In the genomic region with DNA sequence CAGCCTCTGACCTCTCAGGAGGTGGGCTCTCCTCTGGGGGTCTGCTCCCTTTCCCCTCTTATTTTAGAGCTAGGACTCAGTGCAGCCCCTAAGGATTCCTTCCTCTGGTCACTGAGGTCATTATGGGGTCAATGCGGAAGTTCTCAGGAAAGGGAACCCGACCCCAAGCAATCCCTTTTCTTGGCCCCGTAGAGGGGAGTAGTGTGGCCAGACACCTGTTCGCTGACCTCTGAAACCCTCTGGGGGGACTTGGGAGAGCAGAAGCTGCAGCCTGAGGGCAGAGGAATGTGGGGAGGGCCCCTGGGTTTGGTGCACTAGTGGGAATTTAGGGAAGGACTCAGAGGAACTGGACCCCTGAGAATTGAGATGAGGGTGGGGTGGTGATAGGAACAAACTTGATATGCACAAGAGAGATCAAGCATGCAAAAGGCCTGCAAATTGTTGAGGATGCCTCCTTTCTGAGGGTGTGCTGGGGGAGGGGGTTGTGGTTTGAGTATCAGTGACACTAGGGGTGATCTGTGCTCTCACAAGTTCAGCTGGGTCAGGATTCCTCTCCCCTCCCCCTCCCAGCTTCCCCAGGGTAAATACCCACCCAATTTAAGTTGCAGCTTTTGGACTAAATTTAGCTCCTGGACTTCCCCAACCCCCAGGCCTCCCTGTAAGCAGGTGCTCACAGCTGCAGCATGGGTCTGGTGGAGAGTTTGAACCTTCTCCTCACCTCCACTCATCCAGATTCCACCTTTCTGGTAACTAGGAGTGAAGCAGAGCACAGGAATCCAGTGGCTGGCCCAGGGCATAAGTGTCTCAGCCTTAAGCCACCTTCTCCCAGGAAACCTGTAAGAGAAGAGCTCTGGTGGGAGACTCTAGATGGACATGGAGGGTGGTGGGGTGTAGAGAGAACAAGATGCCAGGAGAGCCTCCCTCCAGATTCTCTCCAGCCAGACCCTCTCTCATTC, we compare ENCODE assay signal across 8 cellular contexts. TPM values are rescaled to one million over a fixed set of nuclear protein-coding genes. Genes with fewer than 3 reads are reported as not detected.
DNase-seq lines count a peak whose midpoint lies in the region; ATAC-seq lines count a peak whose summit lies in the region.

No MANE protein-coding gene starts in this region.

- ATAC-seq in GM21717 (IDR thresholded peaks at IDR 0.05; ENCODE audit: unreplicated experiment) (peak; percentile 29), right cardiac atrium (no peak)

- H3K27ac Mint-ChIP-seq in activated T-helper 1 cell treated with anti-CD3 and anti-CD28 coated beads, Interleukin-12 subunit alpha, Interleukin-12 subunit beta, Interleukin-2, Interleukin-4 antibody, amounts not matched to agents 30 ng/mL and 10 ng/mL and 1 ng/mL, durations not matched to agents 14 hours and 24 hours and 36 hours = peak overlapping the region; percentile 98

- peaks cover 70% of the 10 kb centered on the region for H3K4me1 Mint-ChIP-seq in activated T-helper 1 cell treated with anti-CD3 and anti-CD28 coated beads, Interleukin-12 subunit alpha, Interleukin-12 subunit beta, Interleukin-2, Interleukin-4 antibody, amounts not matched to agents 30 ng/mL and 10 ng/mL and 1 ng/mL, durations not matched to agents 14 hours and 24 hours and 36 hours (ENCODE audit: low read depth)

- H3K4me3 Mint-ChIP-seq in activated T-helper 1 cell treated with anti-CD3 and anti-CD28 coated beads, Interleukin-12 subunit alpha, Interleukin-12 subunit beta, Interleukin-2, Interleukin-4 antibody, amounts not matched to agents 30 ng/mL and 10 ng/mL and 1 ng/mL, durations not matched to agents 14 hours and 24 hours and 36 hours = peak overlapping the region; percentile 98

- intact Hi-C loops in activated T-helper 1 cell treated with anti-CD3 and anti-CD28 coated beads, Interleukin-12 subunit alpha, Interleukin-12 subunit beta, Interleukin-2, Interleukin-4 antibody, amounts not matched to agents 30 ng/mL and 10 ng/mL and 1 ng/mL, durations not matched to agents 14 hours and 24 hours and 36 hours (cut with micrococcal nuclease) = loop anchor here (1.0 to 10.0 kb wide), 6 partner anchors 17 to 595 kb away; partner anchors contain the start of genes CDC42SE1, MCL1 and TNFAIP8L2
- intact Hi-C loops in right cardiac atrium (cut with DNase I) = loop anchor here in 1 of 4 donors (10.0 kb wide), 1 partner anchor 62 kb away; the partner anchor contains the start of gene ENSA

- H3K9me3 ChIP-seq in MG63 = no peaks in the 10 kb centered on the region
- H3K9me3 ChIP-seq in right cardiac atrium (ENCODE audit: control insufficient read depth, low read length) = no peaks in the 10 kb centered on the region

- peaks cover 1% of the 10 kb centered on the region for H3K36me3 Mint-ChIP-seq in activated T-helper 1 cell treated with anti-CD3 and anti-CD28 coated beads, Interleukin-12 subunit alpha, Interleukin-12 subunit beta, Interleukin-2, Interleukin-4 antibody, amounts not matched to agents 30 ng/mL and 10 ng/mL and 1 ng/mL, durations not matched to agents 14 hours and 24 hours and 36 hours (ENCODE audit: low read depth)

- H3K27me3 ChIP-seq in MG63 = no peaks in the 10 kb centered on the region
- H3K27me3 ChIP-seq in right cardiac atrium (ENCODE audit: control insufficient read depth, insufficient read depth) = no peaks in the 10 kb centered on the region

- H3K27ac ChIP-seq in right cardiac atrium (ENCODE audit: low read length) = peak overlapping the region; percentile 97

- peaks cover 4% of the 10 kb centered on the region for H3K36me3 ChIP-seq in MG63

- WGBS in right cardiac atrium = 14% methylated on average over 4 of the region's 4 CpGs

- H3K4me1 ChIP-seq in right cardiac atrium (ENCODE audit: control insufficient read depth, insufficient read depth, low read length) = peaks cover 25% of the 10 kb centered on the region

- no peaks in the 10 kb centered on the region for H3K9me3 Mint-ChIP-seq in activated T-helper 1 cell treated with anti-CD3 and anti-CD28 coated beads, Interleukin-12 subunit alpha, Interleukin-12 subunit beta, Interleukin-2, Interleukin-4 antibody, amounts not matched to agents 30 ng/mL and 10 ng/mL and 1 ng/mL, durations not matched to agents 14 hours and 24 hours and 36 hours

- DNase-seq in ELF-1 (ENCODE audit: low read depth, low spot score) (peak; percentile 48), MG63 (no peak), right cardiac atrium (peak; percentile 36 to 67 (median 65)), EL (no peak), RKO (ENCODE audit: low spot score) (no peak)
- peak; percentile 81 for DNase-seq in activated T-helper 1 cell treated with anti-CD3 and anti-CD28 coated beads, Interleukin-12 subunit alpha, Interleukin-12 subunit beta, Interleukin-2, Interleukin-4 antibody, amounts not matched to agents 30 ng/mL and 10 ng/mL and 1 ng/mL, durations not matched to agents 14 hours and 24 hours and 36 hours (ENCODE audit: low spot score)
- DNase-seq in stimulated activated CD4-positive, alpha-beta T cell treated with anti-CD3 and anti-CD28 coated beads, Interleukin-15, amount 100 ng/mL, for 48 hours (ENCODE audit: low read depth in 2 of 2) = peak; percentile 75 to 77

- H3K4me3 ChIP-seq in MG63 (peak overlapping the region; percentile 54), right cardiac atrium (ENCODE audit: low read length) (no peak overlapping the region)

- H3K27me3 Mint-ChIP-seq in activated T-helper 1 cell treated with anti-CD3 and anti-CD28 coated beads, Interleukin-12 subunit alpha, Interleukin-12 subunit beta, Interleukin-2, Interleukin-4 antibody, amounts not matched to agents 30 ng/mL and 10 ng/mL and 1 ng/mL, durations not matched to agents 14 hours and 24 hours and 36 hours (ENCODE audit: insufficient read depth) = no peaks in the 10 kb centered on the region

RNA-seq across cellular contexts. Expression of gene ADAMTSL4, which starts 13.5 kb away (rescaled TPM):
- 3.3 and 3.5 TPM in 2 replicates for total RNA-seq in MG63 (2014; rRNA removed; shearing (Covaris generic); ENCODE audit: low replicate concordance)
- 1.2 and 1.3 TPM in 2 replicates for total RNA-seq in activated T-helper 1 cell treated with anti-CD3 and anti-CD28 coated beads, Interleukin-12 subunit alpha, Interleukin-12 subunit beta, Interleukin-2, Interleukin-4 antibody, amounts not matched to agents 30 ng/mL and 10 ng/mL and 1 ng/mL, durations not matched to agents 14 hours and 24 hours and 36 hours
- total RNA-seq in right cardiac atrium = 10 to 100 TPM; 22.6 to 57.0 (median 37.2) TPM
- polyA plus RNA-seq in right cardiac atrium = 26.3 TPM

RNA-seq across cellular contexts. Expression of gene MCL1, which starts 16.7 kb away (rescaled TPM):
- 148 and 184 TPM in 2 replicates for total RNA-seq in MG63 (2014; rRNA removed; shearing (Covaris generic); ENCODE audit: low replicate concordance)
- 311 and 317 TPM in 2 replicates for total RNA-seq in activated T-helper 1 cell treated with anti-CD3 and anti-CD28 coated beads, Interleukin-12 subunit alpha, Interleukin-12 subunit beta, Interleukin-2, Interleukin-4 antibody, amounts not matched to agents 30 ng/mL and 10 ng/mL and 1 ng/mL, durations not matched to agents 14 hours and 24 hours and 36 hours
- 100 to 1,000 TPM in 1 of 4 donors, 10 to 100 TPM in 3; 65.5 to 130 (median 80.2) TPM for total RNA-seq in right cardiac atrium
- polyA plus RNA-seq in right cardiac atrium = 78.7 TPM

RNA-seq across cellular contexts. Expression of gene FALEC, which starts 47.1 kb away (rescaled TPM):
- not detected in 2 replicates for total RNA-seq in MG63 (2014; rRNA removed; shearing (Covaris generic); ENCODE audit: low replicate concordance)
- total RNA-seq in activated T-helper 1 cell treated with anti-CD3 and anti-CD28 coated beads, Interleukin-12 subunit alpha, Interleukin-12 subunit beta, Interleukin-2, Interleukin-4 antibody, amounts not matched to agents 30 ng/mL and 10 ng/mL and 1 ng/mL, durations not matched to agents 14 hours and 24 hours and 36 hours = not detected in 2 replicates
- under 1 TPM in 2 of 4 donors, not detected in 2; 0.60 to 0.70 TPM for total RNA-seq in right cardiac atrium
- polyA plus RNA-seq in right cardiac atrium = not detected

RNA-seq across cellular contexts. Expression of gene ECM1, which starts 54.8 kb away (rescaled TPM):
- 9.9 and 13.8 TPM in 2 replicates for total RNA-seq in MG63 (2014; rRNA removed; shearing (Covaris generic); ENCODE audit: low replicate concordance)
- 1.9 and 2.6 TPM in 2 replicates for total RNA-seq in activated T-helper 1 cell treated with anti-CD3 and anti-CD28 coated beads, Interleukin-12 subunit alpha, Interleukin-12 subunit beta, Interleukin-2, Interleukin-4 antibody, amounts not matched to agents 30 ng/mL and 10 ng/mL and 1 ng/mL, durations not matched to agents 14 hours and 24 hours and 36 hours
- total RNA-seq in right cardiac atrium = 10 to 100 TPM; 25.5 to 46.8 (median 34.8) TPM
- polyA plus RNA-seq in right cardiac atrium = 24.1 TPM

Comparison
In these comparisons a context has a peak if more than half of its experiments do, and no peak if none do; other contexts are left out.
1. DNase-seq: peak in ELF-1 (single experiment), activated T-helper 1 cell treated with anti-CD3 and anti-CD28 coated beads, Interleukin-12 subunit alpha, Interleukin-12 subunit beta, Interleukin-2, Interleukin-4 antibody, amounts not matched to agents 30 ng/mL and 10 ng/mL and 1 ng/mL, durations not matched to agents 14 hours and 24 hours and 36 hours (single experiment), right cardiac atrium (3 of 3) and stimulated activated CD4-positive, alpha-beta T cell treated with anti-CD3 and anti-CD28 coated beads, Interleukin-15, amount 100 ng/mL, for 48 hours (2 of 2); none in MG63 (single experiment), EL (single experiment) and RKO (single experiment).